In genomic region chr1:116123837-116124533, GRCh38 we compare ENCODE assay signal across 1 cellular context.
TF ChIP-seq lines count a peak whose summit lies in the region.

No MANE protein-coding gene starts in this region.

TF ChIP-seq in A549, 52 proteins besides CTCF, POLR2A, EP300 and RAD21:
- TF ChIP-seq E2F6 (IDR thresholded peaks at IDR 0.05; ENCODE audit: borderline replicate concordance, low read depth) (no peak), FOSB (CRISPR knock-in tag; IDR thresholded peaks at IDR 0.05) (no peak), HOXA7 (CRISPR knock-in tag; IDR thresholded peaks at IDR 0.05) (no peak), TP53 (CRISPR knock-in tag; IDR thresholded peaks at IDR 0.05) (no peak), USF2 (IDR thresholded peaks at IDR 0.05) (no peak), REST (IDR thresholded peaks at IDR 0.05) (no peak), MAX (IDR thresholded peaks at IDR 0.05) (no peak), SREBF2 (IDR thresholded peaks at IDR 0.05) (no peak), ZSCAN20 (CRISPR knock-in tag; IDR thresholded peaks at IDR 0.05) (no peak), GATA3 (IDR thresholded peaks at IDR 0.05; ENCODE audit: borderline replicate concordance) (no peak)
